37 cellular contexts compared by ENCODE assay signal in the genomic region with DNA sequence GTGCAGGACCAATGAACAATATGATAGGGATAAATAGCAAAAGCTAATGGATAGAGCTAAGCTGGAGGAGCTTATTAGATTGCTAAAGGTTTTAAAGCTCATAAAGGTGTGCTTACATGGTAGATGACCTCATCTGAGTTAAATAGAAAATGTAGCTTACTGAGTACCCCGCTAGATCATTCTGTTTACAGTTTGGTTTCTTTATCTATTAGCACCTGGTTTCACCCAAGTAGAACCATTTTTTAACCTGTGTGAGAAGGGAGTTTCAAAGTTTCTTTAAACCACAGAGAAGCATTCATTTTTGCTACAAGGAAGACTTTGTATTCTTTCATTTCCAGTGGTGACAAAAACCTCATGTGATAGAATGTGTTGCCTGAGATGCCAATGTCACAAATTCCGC.
"Had no signal": no experiment of that assay in that cellular context is flagged by ENCODE, and none has a peak within 500 bp of the region (broad histone marks: within the 10 kb centered on the region; RNA-seq: fewer than 3 reads in every experiment).

No MANE protein-coding gene starts in this region.

- H3K4me1 ChIP-seq: adrenal gland, ascending aorta, body of pancreas, breast epithelium had no signal

- H3K9me3 Mint-ChIP-seq: activated naive CD4-positive, alpha-beta T cell treated with anti-CD3 and anti-CD28 coated beads, Interleukin-2, amount 50 U/mL, for 24 hours had no signal

- DNase-seq: activated effector memory CD4-positive, alpha-beta T cell treated with anti-CD3 and anti-CD28 coated beads, Interleukin-2, amount 50 U/mL, for 16 hours; activated effector memory CD4-positive, alpha-beta T cell treated with Interleukin-2 at 50 U/mL for 16 hours; activated gamma-delta T cell; activated gamma-delta T cell treated with Interleukin-2 at 50 U/mL for 16 hours; activated naive CD4-positive, alpha-beta T cell; activated naive CD4-positive, alpha-beta T cell treated with anti-CD3 and anti-CD28 coated beads for 36 hours; activated naive CD4-positive, alpha-beta T cell treated with anti-CD3 and anti-CD28 coated beads, Interleukin-2, amount 10 ng/mL, durations not matched to agents 7 days and 5 days; activated naive CD4-positive, alpha-beta T cell treated with anti-CD3 and anti-CD28 coated beads, Interleukin-2, amount 50 U/mL, for 16 hours; activated naive CD4-positive, alpha-beta T cell treated with Interleukin-2 at 50 U/mL for 16 hours; activated naive CD8-positive, alpha-beta T cell treated with anti-CD3 and anti-CD28 coated beads for 36 hours; activated naive CD8-positive, alpha-beta T cell treated with anti-CD3 and anti-CD28 coated beads, Interleukin-2, amount 10 ng/mL, durations not matched to agents 7 days and 5 days; activated naive CD8-positive, alpha-beta T cell treated with anti-CD3 and anti-CD28 coated beads, Interleukin-2, amount 50 U/mL, for 24 hours; activated T-cell treated with anti-CD3 and anti-CD28 coated beads, Interleukin-2, amount 50 U/mL, for 1 hour; activated T-cell treated with anti-CD3 and anti-CD28 coated beads, Interleukin-2, amount 50 U/mL, for 24 hours; activated T-cell treated with anti-CD3 and anti-CD28 coated beads, Interleukin-2, amount 50 U/mL, for 4 hours; activated T-cell treated with anti-CD3 and anti-CD28 coated beads, Interleukin-2, amount 50 U/mL, for 48 hours; activated T-cell treated with anti-CD3 and anti-CD28 coated beads, Interleukin-2, amount 50 U/mL, for 72 hours; adrenal gland; amniotic stem cell; amygdala; anterior cingulate cortex; aorta; body of pancreas; brain microvascular endothelial cell; caudate nucleus; central memory CD4-positive, alpha-beta T cell; cerebellar nuclear complex had no signal

- H3K36me3 ChIP-seq: adrenal gland, ascending aorta, brain microvascular endothelial cell, breast epithelium, cardiac muscle cell had no signal

- H3K4me1 Mint-ChIP-seq: activated naive CD4-positive, alpha-beta T cell treated with anti-CD3 and anti-CD28 coated beads, Interleukin-2, amount 10 ng/mL, durations not matched to agents 7 days and 5 days; activated naive CD4-positive, alpha-beta T cell treated with anti-CD3 and anti-CD28 coated beads, Interleukin-2, amount 50 U/mL, for 24 hours; activated naive CD8-positive, alpha-beta T cell treated with anti-CD3 and anti-CD28 coated beads for 36 hours; activated naive CD8-positive, alpha-beta T cell treated with anti-CD3 and anti-CD28 coated beads, Interleukin-2, amount 10 ng/mL, durations not matched to agents 7 days and 5 days; activated naive CD8-positive, alpha-beta T cell treated with anti-CD3 and anti-CD28 coated beads, Interleukin-2, amount 50 U/mL, for 24 hours; central memory CD8-positive, alpha-beta T cell had no signal

- ATAC-seq: activated naive CD4-positive, alpha-beta T cell treated with anti-CD3 and anti-CD28 coated beads, Interleukin-2, amount 50 U/mL, for 72 hours; activated naive CD8-positive, alpha-beta T cell treated with anti-CD3 and anti-CD28 coated beads, Interleukin-2, amount 50 U/mL, for 24 hours; activated T-cell treated with anti-CD3 and anti-CD28 coated beads, Interleukin-2, amount 50 U/mL, for 4 hours; activated T-cell treated with anti-CD3 and anti-CD28 coated beads, Interleukin-2, amount 50 U/mL, for 72 hours; body of pancreas had no signal

- H3K4me3 Mint-ChIP-seq: activated naive CD4-positive, alpha-beta T cell treated with anti-CD3 and anti-CD28 coated beads for 36 hours; activated naive CD4-positive, alpha-beta T cell treated with anti-CD3 and anti-CD28 coated beads, Interleukin-2, amount 10 ng/mL, durations not matched to agents 7 days and 5 days; activated naive CD4-positive, alpha-beta T cell treated with anti-CD3 and anti-CD28 coated beads, Interleukin-2, amount 50 U/mL, for 24 hours; activated naive CD8-positive, alpha-beta T cell; activated naive CD8-positive, alpha-beta T cell treated with anti-CD3 and anti-CD28 coated beads for 36 hours; activated naive CD8-positive, alpha-beta T cell treated with anti-CD3 and anti-CD28 coated beads, Interleukin-2, amount 10 ng/mL, durations not matched to agents 7 days and 5 days; activated naive CD8-positive, alpha-beta T cell treated with anti-CD3 and anti-CD28 coated beads, Interleukin-2, amount 50 U/mL, for 24 hours; activated T-cell treated with anti-CD3 and anti-CD28 coated beads, Interleukin-2, amount 50 U/mL, for 24 hours; activated T-cell treated with anti-CD3 and anti-CD28 coated beads, Interleukin-2, amount 50 U/mL, for 4 hours; activated T-cell treated with anti-CD3 and anti-CD28 coated beads, Interleukin-2, amount 50 U/mL, for 72 hours; activated T-helper 1 cell treated with anti-CD3 and anti-CD28 coated beads, Interleukin-12 subunit alpha, Interleukin-12 subunit beta, Interleukin-2, Interleukin-4 antibody, amounts not matched to agents 30 ng/mL and 10 ng/mL and 1 ng/mL, durations not matched to agents 14 hours and 24 hours and 36 hours; brain; central memory CD8-positive, alpha-beta T cell had no signal

- H3K27ac ChIP-seq: adrenal gland, ascending aorta, body of pancreas, brain microvascular endothelial cell, breast epithelium, cardiac muscle cell had no signal

- H3K27me3 Mint-ChIP-seq: activated naive CD4-positive, alpha-beta T cell treated with anti-CD3 and anti-CD28 coated beads, Interleukin-2, amount 10 ng/mL, durations not matched to agents 7 days and 5 days; activated naive CD4-positive, alpha-beta T cell treated with anti-CD3 and anti-CD28 coated beads, Interleukin-2, amount 50 U/mL, for 24 hours; activated naive CD8-positive, alpha-beta T cell; activated naive CD8-positive, alpha-beta T cell treated with anti-CD3 and anti-CD28 coated beads for 36 hours; activated naive CD8-positive, alpha-beta T cell treated with anti-CD3 and anti-CD28 coated beads, Interleukin-2, amount 10 ng/mL, durations not matched to agents 7 days and 5 days; activated naive CD8-positive, alpha-beta T cell treated with anti-CD3 and anti-CD28 coated beads, Interleukin-2, amount 50 U/mL, for 24 hours; activated T-cell treated with anti-CD3 and anti-CD28 coated beads, Interleukin-2, amount 50 U/mL, for 24 hours; brain; central memory CD8-positive, alpha-beta T cell had no signal

- H3K27ac Mint-ChIP-seq: activated naive CD4-positive, alpha-beta T cell treated with anti-CD3 and anti-CD28 coated beads for 36 hours; activated naive CD4-positive, alpha-beta T cell treated with anti-CD3 and anti-CD28 coated beads, Interleukin-2, amount 10 ng/mL, durations not matched to agents 7 days and 5 days; activated naive CD4-positive, alpha-beta T cell treated with anti-CD3 and anti-CD28 coated beads, Interleukin-2, amount 50 U/mL, for 24 hours; activated naive CD4-positive, alpha-beta T cell treated with anti-CD3 and anti-CD28 coated beads, Interleukin-2, amount 50 U/mL, for 72 hours; activated naive CD8-positive, alpha-beta T cell; activated naive CD8-positive, alpha-beta T cell treated with anti-CD3 and anti-CD28 coated beads for 36 hours; activated naive CD8-positive, alpha-beta T cell treated with anti-CD3 and anti-CD28 coated beads, Interleukin-2, amount 10 ng/mL, durations not matched to agents 7 days and 5 days; activated naive CD8-positive, alpha-beta T cell treated with anti-CD3 and anti-CD28 coated beads, Interleukin-2, amount 50 U/mL, for 24 hours; activated T-cell treated with anti-CD3 and anti-CD28 coated beads, Interleukin-2, amount 50 U/mL, for 24 hours; activated T-cell treated with anti-CD3 and anti-CD28 coated beads, Interleukin-2, amount 50 U/mL, for 72 hours; activated T-helper 1 cell treated with anti-CD3 and anti-CD28 coated beads, Interleukin-12 subunit alpha, Interleukin-12 subunit beta, Interleukin-2, Interleukin-4 antibody, amounts not matched to agents 30 ng/mL and 10 ng/mL and 1 ng/mL, durations not matched to agents 14 hours and 24 hours and 36 hours; activated T-helper 2 cell treated with anti-CD3 and anti-CD28 coated beads, Interferon-gamma antibody, Interleukin-2, Interleukin-4, amounts not matched to agents 10 μg/mL and 5 μg/mL and 100 μg/mL, durations not matched to agents 14 hours and 24 hours and 36 hours; brain had no signal

- H3K4me3 ChIP-seq: adrenal gland, ascending aorta, body of pancreas, breast epithelium, cardiac muscle cell had no signal

- H3K27me3 ChIP-seq: adrenal gland, ascending aorta, body of pancreas, brain microvascular endothelial cell, breast epithelium, cardiac muscle cell had no signal

- H3K9me3 ChIP-seq: adrenal gland, ascending aorta had no signal

- H3K36me3 Mint-ChIP-seq: activated naive CD4-positive, alpha-beta T cell treated with anti-CD3 and anti-CD28 coated beads, Interleukin-2, amount 10 ng/mL, durations not matched to agents 7 days and 5 days; activated naive CD4-positive, alpha-beta T cell treated with anti-CD3 and anti-CD28 coated beads, Interleukin-2, amount 50 U/mL, for 24 hours; activated naive CD4-positive, alpha-beta T cell treated with anti-CD3 and anti-CD28 coated beads, Interleukin-2, amount 50 U/mL, for 72 hours; activated naive CD8-positive, alpha-beta T cell; activated naive CD8-positive, alpha-beta T cell treated with anti-CD3 and anti-CD28 coated beads for 36 hours; activated naive CD8-positive, alpha-beta T cell treated with anti-CD3 and anti-CD28 coated beads, Interleukin-2, amount 10 ng/mL, durations not matched to agents 7 days and 5 days; brain had no signal
